Comparison of ENCODE assay signal across 11 cellular contexts in the genomic region with DNA sequence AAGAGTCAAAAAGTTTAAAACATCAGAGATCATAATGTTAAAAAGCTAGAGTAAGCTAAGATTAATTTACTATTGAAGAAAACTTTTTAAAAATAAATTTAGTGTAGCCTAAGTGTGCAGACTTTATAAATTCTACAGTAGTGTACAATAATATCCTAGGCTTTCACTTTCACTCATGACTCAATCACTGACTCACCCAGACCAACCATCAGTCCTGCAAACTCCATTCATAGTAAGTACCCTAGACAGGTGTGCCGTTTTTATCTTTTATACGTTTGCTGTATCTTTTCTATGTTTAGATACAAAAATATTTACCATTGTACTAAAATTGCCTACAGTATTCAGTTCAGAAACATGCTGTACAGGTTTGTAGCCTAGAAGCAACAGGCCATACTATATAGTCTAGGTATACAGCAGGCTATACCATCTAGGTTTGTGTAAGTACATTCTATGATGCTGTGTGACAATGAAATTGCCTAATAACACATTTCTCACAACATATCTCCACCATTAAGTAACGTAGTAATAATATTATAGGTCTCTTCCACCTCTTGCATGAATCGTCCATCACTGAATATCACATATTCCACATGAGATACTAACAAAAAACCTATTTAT. TPM values are rescaled to one million over a fixed set of nuclear protein-coding genes. Genes with fewer than 3 reads are reported as not detected.
DNase-seq lines count a peak whose midpoint lies in the region; ATAC-seq and TF ChIP-seq lines count a peak whose summit lies in the region.
"Had no signal": no experiment of that assay in that cellular context is flagged by ENCODE, and none has a peak within 500 bp of the region (broad histone marks: within the 10 kb centered on the region; RNA-seq: fewer than 3 reads in every experiment).

No MANE protein-coding gene starts in this region.

- H3K9me3 ChIP-seq in endocrine pancreas (ENCODE audit: control insufficient read depth, low read length) (no peaks in the 10 kb centered on the region), WERI-Rb-1 (ENCODE audit: severe bottlenecking) (no peaks in the 10 kb centered on the region), psoas muscle (no peaks in the 10 kb centered on the region)

- peaks cover 15% of the 10 kb centered on the region for H3K4me1 ChIP-seq in endocrine pancreas (ENCODE audit: control insufficient read depth, insufficient read depth, low read length)
- no peaks in the 10 kb centered on the region for H3K4me1 ChIP-seq in psoas muscle

- no peaks in the 10 kb centered on the region for H3K36me3 Mint-ChIP-seq in activated CD4-positive, alpha-beta T cell treated with anti-CD3 and anti-CD28 coated beads, Interleukin-2, amount 10 ng/mL, durations not matched to agents 24 days and 14 days (ENCODE audit: low read depth)

- peak; percentile 81 for ATAC-seq in GM19452 (IDR thresholded peaks at IDR 0.05; ENCODE audit: unreplicated experiment)
- ATAC-seq in psoas muscle, result no peak
- no peak for ATAC-seq in HG03095 (IDR thresholded peaks at IDR 0.05; ENCODE audit: unreplicated experiment)
- ATAC-seq: Panc1 had no signal

- intact Hi-C loops in psoas muscle (cut with DNase I), result no loop called here
- intact Hi-C loops in activated CD4-positive, alpha-beta T cell treated with anti-CD3 and anti-CD28 coated beads, Interleukin-2, amount 10 ng/mL, durations not matched to agents 24 days and 14 days (cut with micrococcal nuclease), result no loop called here

- WGBS in psoas muscle, 3 donors, result 84 to 86% (median 84%) methylated on average over 4 of the region's 4 CpGs

- no peaks in the 10 kb centered on the region for H3K9me3 Mint-ChIP-seq in activated CD4-positive, alpha-beta T cell treated with anti-CD3 and anti-CD28 coated beads, Interleukin-2, amount 10 ng/mL, durations not matched to agents 24 days and 14 days

- H3K4me1 Mint-ChIP-seq in activated CD4-positive, alpha-beta T cell treated with anti-CD3 and anti-CD28 coated beads, Interleukin-2, amount 10 ng/mL, durations not matched to agents 24 days and 14 days, result peaks cover 2% of the 10 kb centered on the region

- no peak overlapping the region for H3K4me3 Mint-ChIP-seq in activated CD4-positive, alpha-beta T cell treated with anti-CD3 and anti-CD28 coated beads, Interleukin-2, amount 10 ng/mL, durations not matched to agents 24 days and 14 days

- H3K27me3 ChIP-seq in endocrine pancreas (ENCODE audit: control insufficient read depth, insufficient read depth, low read length) (no peaks in the 10 kb centered on the region), WERI-Rb-1 (ENCODE audit: insufficient read depth, low read depth, severe bottlenecking) (no peaks in the 10 kb centered on the region), psoas muscle (ENCODE audit: insufficient read depth in 3 of 3, low read length in 2 of 3) (no peaks in the 10 kb centered on the region)

- no peaks in the 10 kb centered on the region for H3K27me3 Mint-ChIP-seq in activated CD4-positive, alpha-beta T cell treated with anti-CD3 and anti-CD28 coated beads, Interleukin-2, amount 10 ng/mL, durations not matched to agents 24 days and 14 days

- H3K27ac ChIP-seq in WERI-Rb-1, result no peak overlapping the region
- H3K27ac ChIP-seq in psoas muscle, result no peak overlapping the region

- DNase-seq in A172 (ENCODE audit: low spot score) (peak; percentile 65), HS-5 (ENCODE audit: low read depth) (peak; percentile 6), WERI-Rb-1 (no peak), psoas muscle (no peak)
- DNase-seq in activated CD4-positive, alpha-beta T cell treated with anti-CD3 and anti-CD28 coated beads, Interleukin-2, amount 10 ng/mL, durations not matched to agents 24 days and 14 days, result no peak
- DNase-seq: stimulated activated CD4-positive, alpha-beta T cell treated with anti-CD3 and anti-CD28 coated beads, Interleukin-4, amount 100 ng/mL, for 24 hours had no signal

- no peak for TF ChIP-seq CTCF in WERI-Rb-1 (IDR thresholded peaks at IDR 0.05; ENCODE audit: low read depth, low read length)
- TF ChIP-seq CTCF in psoas muscle (IDR thresholded peaks at IDR 0.05), result no peak

- H3K9ac ChIP-seq in endocrine pancreas (ENCODE audit: control insufficient read depth, insufficient read depth, low read length), result no peak overlapping the region

- H3K27ac Mint-ChIP-seq in activated CD4-positive, alpha-beta T cell treated with anti-CD3 and anti-CD28 coated beads, Interleukin-2, amount 10 ng/mL, durations not matched to agents 24 days and 14 days, result no peak overlapping the region

- no peaks in the 10 kb centered on the region for H3K36me3 ChIP-seq in endocrine pancreas (ENCODE audit: control insufficient read depth, insufficient read depth, low read length)
- no peaks in the 10 kb centered on the region for H3K36me3 ChIP-seq in WERI-Rb-1
- no peaks in the 10 kb centered on the region for H3K36me3 ChIP-seq in psoas muscle (ENCODE audit: insufficient read depth in 1 of 2, low read depth in 1 of 2)

- H3K4me3 ChIP-seq in endocrine pancreas (ENCODE audit: control insufficient read depth, insufficient read depth, low read length) (peak overlapping the region; percentile 47), WERI-Rb-1 (ENCODE audit: low read depth, low read length) (no peak overlapping the region), psoas muscle (no peak overlapping the region)
- H3K4me3 ChIP-seq: lung had no signal

RNA-seq across cellular contexts. Expression of a gene that starts 59.2 kb away (rescaled TPM):
- 17.3 and 17.4 TPM in 2 replicates for total RNA-seq in A172 (2014; rRNA removed; shearing (Covaris generic))
- total RNA-seq in psoas muscle, result 10 to 100 TPM in 1 of 4 donors, 1 to 10 TPM in 3; 6.1 to 11.4 (median 8.1) TPM
- 10 to 100 TPM in 1 of 3 donors, 1 to 10 TPM in 2; 2.0 to 12.7 (median 4.5) TPM for polyA plus RNA-seq in psoas muscle
- total RNA-seq in activated CD4-positive, alpha-beta T cell treated with anti-CD3 and anti-CD28 coated beads, Interleukin-2, amount 10 ng/mL, durations not matched to agents 24 days and 14 days, result 4.5 and 4.9 TPM in 2 replicates

Comparison
In these comparisons a context has a peak if more than half of its experiments do, and no peak if none do; other contexts are left out.
1. DNase-seq: peak in A172 (single experiment) and HS-5 (single experiment); none in WERI-Rb-1 (single experiment), psoas muscle (0 of 2) and activated CD4-positive, alpha-beta T cell treated with anti-CD3 and anti-CD28 coated beads, Interleukin-2, amount 10 ng/mL, durations not matched to agents 24 days and 14 days (single experiment).